ENCODE assay signal across 9 cellular contexts in the genomic region with DNA sequence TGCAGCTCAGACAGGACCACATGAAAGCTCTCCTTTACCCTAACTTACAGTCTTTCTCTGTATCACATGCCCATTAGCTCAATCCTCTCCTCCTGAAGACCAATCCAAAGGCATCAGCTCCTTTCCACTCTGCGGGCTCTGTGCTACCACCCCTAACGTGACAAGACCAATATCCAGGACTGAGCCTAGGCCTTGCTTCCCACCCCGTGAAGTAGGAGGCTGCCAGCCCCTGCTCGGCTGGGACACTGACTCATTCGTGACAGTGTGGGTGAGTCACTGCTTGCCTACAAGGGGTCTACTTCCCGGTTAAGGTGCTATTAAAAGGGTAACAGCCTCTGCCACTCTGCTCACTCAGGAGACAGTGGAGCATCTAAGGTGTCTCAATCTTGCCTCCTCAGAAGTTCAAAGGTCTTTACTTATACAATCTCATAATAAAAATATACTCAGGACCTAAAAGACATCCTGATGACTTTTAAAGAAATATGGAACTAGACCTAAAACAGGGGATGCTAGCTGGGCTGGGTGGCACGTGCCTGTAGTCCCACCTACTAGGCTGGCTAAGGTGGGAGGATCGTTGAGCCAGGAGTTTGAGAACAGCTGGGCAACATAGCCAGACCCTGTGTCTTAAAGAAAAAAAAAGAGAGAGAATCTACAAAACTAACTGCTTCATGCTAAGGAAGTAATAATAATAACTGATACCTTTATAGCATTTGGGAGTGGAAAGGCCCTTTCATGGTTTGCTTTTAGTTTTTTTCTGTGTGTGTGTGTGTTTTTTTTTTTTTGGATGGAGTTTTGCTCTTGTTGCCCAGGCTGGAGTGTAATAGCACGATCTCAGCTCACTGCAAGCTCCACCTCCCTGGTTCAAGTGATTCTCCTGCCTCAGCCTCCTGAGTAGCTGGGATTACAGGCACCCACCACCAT. TPM values are rescaled to one million over a fixed set of nuclear protein-coding genes. Genes with fewer than 3 reads are reported as not detected.
DNase-seq lines count a peak whose midpoint lies in the region; ATAC-seq and TF ChIP-seq lines count a peak whose summit lies in the region.
"Had no signal": no experiment of that assay in that cellular context is flagged by ENCODE, and none has a peak within 500 bp of the region (broad histone marks: within the 10 kb centered on the region; RNA-seq: fewer than 3 reads in every experiment).

No MANE protein-coding gene starts in this region.

- no peaks in the 10 kb centered on the region for H3K9me3 Mint-ChIP-seq in stimulated activated naive B cell treated with anti-CD40 and anti-IgM and Interleukin-4, amounts not matched to agents 10 μg/mL and 1 μg/mL and 100 μg/mL, for 72 hours

- no peaks in the 10 kb centered on the region for H3K36me3 Mint-ChIP-seq in stimulated activated naive B cell treated with anti-CD40 and anti-IgM and Interleukin-4, amounts not matched to agents 10 μg/mL and 1 μg/mL and 100 μg/mL, for 72 hours

- TF ChIP-seq CTCF in heart right ventricle (IDR thresholded peaks at IDR 0.05) = no peak

- DNase-seq in NK-92 treated with Interleukin-12 subunit alpha and Interleukin-12 subunit beta, amount 100 ng/mL, for 24 hours (lab: John Stamatoyannopoulos, UW) = peak; percentile 74
- DNase-seq in NK-92 (lab: John Stamatoyannopoulos, UW; ENCODE audit: unreplicated experiment) = no peak
- DNase-seq in activated CD8-positive, alpha-beta memory T cell treated with anti-CD3 and anti-CD28 coated beads for 24 hours = peak; percentile 62
- peak in 1 of 2 donors; percentile 32 for DNase-seq in heart right ventricle
- DNase-seq in stimulated activated naive B cell treated with anti-CD40 and anti-IgM and Interleukin-4, amounts not matched to agents 10 μg/mL and 1 μg/mL and 100 μg/mL, for 72 hours = no peak
- no peak for DNase-seq in activated gamma-delta T cell treated with Interleukin-2 at 50 U/mL for 16 hours
- DNase-seq in DMS153 (lab: John Stamatoyannopoulos, UW) = no peak

- peak overlapping the region in 8 of 10 donors; percentile 39 to 93 (median 67) for H3K27ac ChIP-seq in heart right ventricle
- H3K27ac ChIP-seq: 22Rv1 had no signal

- no peak overlapping the region for H3K27ac Mint-ChIP-seq in stimulated activated naive B cell treated with anti-CD40 and anti-IgM and Interleukin-4, amounts not matched to agents 10 μg/mL and 1 μg/mL and 100 μg/mL, for 72 hours

- WGBS in heart right ventricle, 2 donors = 54 to 55% methylated on average over 9 of the region's 9 CpGs

- intact Hi-C loops in heart right ventricle (cut with DNase I) = loop anchor here in 4 of 10 donors (5.0 to 10.0 kb wide), 4 partner anchors 91 to 246 kb away; partner anchors contain the start of gene ATP13A3 (in 2 of the 4)

- H3K27me3 ChIP-seq in heart right ventricle = no peaks in the 10 kb centered on the region

- no peak overlapping the region for H3K4me3 Mint-ChIP-seq in stimulated activated naive B cell treated with anti-CD40 and anti-IgM and Interleukin-4, amounts not matched to agents 10 μg/mL and 1 μg/mL and 100 μg/mL, for 72 hours

- no peak overlapping the region for H3K4me3 ChIP-seq in heart right ventricle

- ATAC-seq in heart right ventricle (peak in 4 of 8 donors; percentile 23 to 65 (median 34)), GM21526 (IDR thresholded peaks at IDR 0.05; ENCODE audit: low FRiP score, unreplicated experiment) (no peak)
- peak; percentile 30 to 58 for ATAC-seq in stimulated activated naive B cell treated with anti-CD40 and anti-IgM and Interleukin-4, amounts not matched to agents 10 μg/mL and 1 μg/mL and 100 μg/mL, for 72 hours (replicated peaks)

- peaks cover 10 to 15% of the 10 kb centered on the region in 2 donors for H3K27me3 Mint-ChIP-seq in stimulated activated naive B cell treated with anti-CD40 and anti-IgM and Interleukin-4, amounts not matched to agents 10 μg/mL and 1 μg/mL and 100 μg/mL, for 72 hours

- peaks cover 0 to 59% (median 29%) of the 10 kb centered on the region in 9 donors for H3K4me1 ChIP-seq in heart right ventricle

- H3K36me3 ChIP-seq in heart right ventricle = no peaks in the 10 kb centered on the region

- H3K9me3 ChIP-seq in heart right ventricle = no peaks in the 10 kb centered on the region

- H3K4me1 Mint-ChIP-seq in stimulated activated naive B cell treated with anti-CD40 and anti-IgM and Interleukin-4, amounts not matched to agents 10 μg/mL and 1 μg/mL and 100 μg/mL, for 72 hours = peaks cover 5% of the 10 kb centered on the region in 2 donors

RNA-seq across cellular contexts. Expression of gene TMEM44, which starts 55.0 kb away (rescaled TPM):
- 1 to 10 TPM; 3.1 to 9.5 (median 4.5) TPM for total RNA-seq in heart right ventricle
- polyA plus RNA-seq in heart right ventricle = 10 to 100 TPM in 1 of 2 donors, 1 to 10 TPM in 1; 8.2 to 21.9 TPM

Comparison
In these comparisons a context has a peak if more than half of its experiments do, and no peak if none do; other contexts are left out.
1. DNase-seq: peak in NK-92 treated with Interleukin-12 subunit alpha and Interleukin-12 subunit beta, amount 100 ng/mL, for 24 hours (single experiment) and activated CD8-positive, alpha-beta memory T cell treated with anti-CD3 and anti-CD28 coated beads for 24 hours (single experiment); none in NK-92 (single experiment), stimulated activated naive B cell treated with anti-CD40 and anti-IgM and Interleukin-4, amounts not matched to agents 10 μg/mL and 1 μg/mL and 100 μg/mL, for 72 hours (single experiment), activated gamma-delta T cell treated with Interleukin-2 at 50 U/mL for 16 hours (single experiment) and DMS153 (single experiment).